Comparison of ENCODE assay signal across 25 cellular contexts in genomic region chr20:50628853-50629674, GRCh38.
A peak's percentile ranks its signal among the peaks of the same experiment; 100 is the strongest.
DNase-seq lines count a peak whose midpoint lies in the region; ATAC-seq, FAIRE-seq and TF ChIP-seq lines count a peak whose summit lies in the region.
"Had no signal": no experiment of that assay in that cellular context is flagged by ENCODE, and none has a peak within 500 bp of the region (broad histone marks: within the 10 kb centered on the region; RNA-seq: fewer than 3 reads in every experiment).

No MANE protein-coding gene starts in this region.

- ATAC-seq in A549 (no peak), HG02571 (IDR thresholded peaks at IDR 0.05; ENCODE audit: unreplicated experiment) (no peak)
- ATAC-seq: activated CD8-positive, alpha-beta T cell treated with anti-CD3 and anti-CD28 coated beads, Interleukin-2, amount 10 ng/mL, durations not matched to agents 7 days and 5 days; K562; right cardiac atrium had no signal

- H3K9me2 ChIP-seq in MM.1S (replicated peaks; ENCODE audit: insufficient read depth, low read length), result no peaks in the 10 kb centered on the region

- CTCF ChIA-PET in A549 (lab: Yijun Ruan, JAX), result interaction anchor here (0.6 to 19.2 kb wide), 13 partner anchors 11 to 463 kb away, joined by 3 to 347 read pairs (median 6); partner anchors contain the start of gene BCAS4

- H3K4me2 ChIP-seq in A549 (peak overlapping the region; percentile 35; the same call in 2 of the 3 replicates), MM.1S (ENCODE audit: low read depth, low read length) (no peak overlapping the region)

- no peaks in the 10 kb centered on the region for H3K79me2 ChIP-seq in MM.1S (ENCODE audit: low read length)

- no peak for FAIRE-seq in A549 (lab: Jason Lieb, UNC)
- FAIRE-seq: GM19239, K562, pancreas, TTC549 had no signal

- no peak for TF ChIP-seq EP300 in A549 (IDR thresholded peaks at IDR 0.05)

- no peaks in the 10 kb centered on the region for H3K36me3 ChIP-seq in NT2/D1 (ENCODE audit: insufficient read depth, insufficient read length, low read length)
- no peaks in the 10 kb centered on the region for H3K36me3 ChIP-seq in MM.1S (replicated peaks; ENCODE audit: insufficient read depth, low read length)
- H3K36me3 ChIP-seq: MG63, pancreas had no signal

- H3K9ac ChIP-seq in NT2/D1 (ENCODE audit: insufficient read length, low read depth), result peak overlapping the region; percentile 39
- no peak overlapping the region for H3K9ac ChIP-seq in MM.1S (ENCODE audit: low read length)

- no peaks in the 10 kb centered on the region for H4K20me1 ChIP-seq in MM.1S (ENCODE audit: insufficient read depth, low read length)

- peak overlapping the region; percentile 13 to 56; a peak in 4 of 6 replicates for H3K27ac ChIP-seq in A549
- no peak overlapping the region for H3K27ac ChIP-seq in MM.1S (ENCODE audit: low read length)
- H3K27ac ChIP-seq: C4-2B, pancreas, SJSA1, testis had no signal

- no peak for TF ChIP-seq POLR2A in A549 (IDR thresholded peaks at IDR 0.05; ENCODE audit: low read length)

- no peak for DNase-seq in A549 (ENCODE audit: low read depth in 1 of 2, low spot score in 1 of 2)
- DNase-seq in D341Med (ENCODE audit: low spot score), result peak; percentile 66
- no peak for DNase-seq in NT2/D1 (ENCODE audit: low read depth, low spot score)
- peak; percentile 35 for DNase-seq in left kidney (ENCODE audit: low read depth, low spot score)
- DNase-seq in MM.1S, result no peak
- DNase-seq in stimulated activated CD4-positive, alpha-beta T cell treated with anti-CD3 and anti-CD28 coated beads, Interleukin-2, amount 100 ng/mL, for 48 hours, result no peak
- no peak for DNase-seq in HUDEP-2 (lab: John Stamatoyannopoulos, UW; ENCODE audit: unreplicated experiment in 76 of 76)
- DNase-seq: activated CD4-positive, alpha-beta T cell treated with anti-CD3 and anti-CD28 coated beads for 1 hour; activated CD8-positive, alpha-beta T cell treated with anti-CD3 and anti-CD28 coated beads, Interleukin-2, amount 10 ng/mL, durations not matched to agents 7 days and 5 days; activated effector memory CD4-positive, alpha-beta T cell treated with Interleukin-2 at 50 U/mL for 16 hours; activated naive CD8-positive, alpha-beta T cell treated with anti-CD3 and anti-CD28 coated beads for 36 hours; activated T-cell treated with anti-CD3 and anti-CD28 coated beads for 4 hours; stimulated activated CD4-positive, alpha-beta T cell treated with anti-CD3 and anti-CD28 coated beads, Interleukin-12 subunit alpha, Interleukin-12 subunit beta, amount 100 ng/mL, for 4 hours; stimulated activated CD4-positive, alpha-beta T cell treated with anti-CD3 and anti-CD28 coated beads, Interleukin-4, amount 100 ng/mL, for 4 hours; stimulated activated naive CD4-positive, alpha-beta T cell treated with Interleukin-2 at 50 U/mL for 16 hours; testis had no signal

- no peak for TF ChIP-seq CTCF in A549 (IDR thresholded peaks at IDR 0.05)
- no peak for TF ChIP-seq CTCF in MM.1S (IDR thresholded peaks at IDR 0.05; ENCODE audit: low read length)

- H2AFZ ChIP-seq in MM.1S (ENCODE audit: low read length), result no peak overlapping the region

- TF ChIP-seq RAD21 in A549 (conservative IDR thresholded peaks at IDR 0.05 in 1 of 2, IDR thresholded peaks at IDR 0.05 in 1 of 2), result no peak

- H3K9me3 ChIP-seq in A549 (no peaks in the 10 kb centered on the region), NT2/D1 (ENCODE audit: insufficient read depth, low read length) (no peaks in the 10 kb centered on the region), MM.1S (replicated peaks; ENCODE audit: insufficient read depth, low read length) (no peaks in the 10 kb centered on the region)
- H3K9me3 ChIP-seq: MG63, pancreas, SJSA1, testis had no signal

- WGBS in A549 (ENCODE audit: missing lambda C conversion rate), result 89% methylated on average over 16 of the region's 16 CpGs

- POLR2A ChIA-PET in A549 (lab: Yijun Ruan, JAX), result no interaction called here

- peaks cover 30% of the 10 kb centered on the region for H3K4me1 ChIP-seq in A549
- H3K4me1 ChIP-seq in NT2/D1 (ENCODE audit: insufficient read depth, insufficient read length), result peaks cover 32% of the 10 kb centered on the region
- H3K4me1 ChIP-seq in MM.1S (ENCODE audit: low read length), result peaks cover 5% of the 10 kb centered on the region; the same call in 1 of the 2 replicates

- H3K27me3 ChIP-seq in NT2/D1 (ENCODE audit: insufficient read depth, insufficient read length) (no peaks in the 10 kb centered on the region), MM.1S (replicated peaks; ENCODE audit: insufficient read depth, low read length) (peaks cover 32% of the 10 kb centered on the region)
- H3K27me3 ChIP-seq: MG63, pancreas, SJSA1, testis had no signal

- H3K4me3 ChIP-seq in A549 (no peak overlapping the region), NT2/D1 (ENCODE audit: insufficient read length, low read depth) (no peak overlapping the region), MM.1S (ENCODE audit: low read length) (no peak overlapping the region)
- H3K4me3 ChIP-seq: K562, MG63, pancreas, SJSA1, testis had no signal

- no peaks in the 10 kb centered on the region for H3F3A ChIP-seq in MM.1S (ENCODE audit: insufficient read depth, low read length)

TF ChIP-seq in A549, 52 proteins besides CTCF, POLR2A, EP300 and RAD21:
- TF ChIP-seq USF2 (IDR thresholded peaks at IDR 0.05), result no peak
- TF ChIP-seq RNF2 (IDR thresholded peaks at IDR 0.05; ENCODE audit: borderline replicate concordance, low read depth), result no peak
- TF ChIP-seq REST (IDR thresholded peaks at IDR 0.05), result no peak
- no peak for TF ChIP-seq CHD4 (IDR thresholded peaks at IDR 0.05; ENCODE audit: borderline replicate concordance)
- no peak for TF ChIP-seq MAZ (IDR thresholded peaks at IDR 0.05; ENCODE audit: borderline replicate concordance, low read depth, low read length)
- no peak for TF ChIP-seq HMGXB4 (CRISPR knock-in tag; IDR thresholded peaks at IDR 0.05; ENCODE audit: borderline replicate concordance)
- no peak for TF ChIP-seq TP53 (CRISPR knock-in tag; IDR thresholded peaks at IDR 0.05)
- TF ChIP-seq JUNB (IDR thresholded peaks at IDR 0.05), result no peak
- TF ChIP-seq NFE2L2 (conservative IDR thresholded peaks at IDR 0.05; ENCODE audit: low read length), result no peak
- TF ChIP-seq MAFK (IDR thresholded peaks at IDR 0.05; ENCODE audit: partially characterized antibody), result no peak
- TF ChIP-seq CEBPB (IDR thresholded peaks at IDR 0.05), result no peak

Comparison
In these comparisons a context has a peak if more than half of its experiments do, and no peak if none do; other contexts are left out.
1. DNase-seq: peak in D341Med (single experiment) and left kidney (single experiment); none in A549 (0 of 2), NT2/D1 (single experiment), MM.1S (single experiment), stimulated activated CD4-positive, alpha-beta T cell treated with anti-CD3 and anti-CD28 coated beads, Interleukin-2, amount 100 ng/mL, for 48 hours (0 of 2) and HUDEP-2 (0 of 76).